1 cellular context compared by ENCODE assay signal in the genomic region with DNA sequence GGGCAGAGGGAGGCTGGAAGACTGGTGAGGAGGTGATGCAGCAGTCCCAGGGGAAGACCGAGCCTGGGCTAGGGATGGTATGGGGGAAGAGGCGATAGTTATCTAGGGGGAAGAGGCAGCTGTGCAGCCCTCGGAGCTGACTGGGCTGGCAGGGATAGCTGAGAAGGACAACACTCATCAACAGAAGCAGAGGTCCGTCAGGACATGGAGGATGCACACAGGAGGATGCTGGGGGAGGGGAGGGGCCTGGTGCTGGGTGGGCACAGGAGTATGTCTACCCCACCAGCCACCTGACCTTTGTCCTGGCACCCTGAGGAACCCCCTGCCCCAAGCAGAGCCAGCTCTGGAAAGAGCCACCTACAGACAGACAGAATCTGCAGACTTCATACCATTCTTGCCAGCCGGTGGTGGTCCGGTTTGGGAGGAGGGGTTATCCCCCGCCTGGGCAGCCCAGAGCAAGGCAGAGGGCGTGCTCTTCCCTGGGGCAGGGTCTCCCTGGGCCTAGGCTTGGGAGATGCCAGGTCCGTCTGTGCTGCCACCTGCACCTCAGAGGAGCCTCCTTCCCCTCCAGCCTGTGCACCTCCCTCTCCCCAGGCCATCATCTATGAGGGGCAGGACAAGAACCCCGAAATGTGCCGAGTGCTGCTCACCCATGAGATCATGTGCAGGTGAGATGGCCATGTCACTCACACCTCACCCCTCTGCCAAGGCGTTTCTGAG.
TF ChIP-seq lines count a peak whose summit lies in the region.

No MANE protein-coding gene starts in this region.

TF ChIP-seq in H1, 55 proteins besides CTCF, POLR2A, EP300 and RAD21:
- TF ChIP-seq SRF (IDR thresholded peaks at IDR 0.05; ENCODE audit: low read depth, low read length) (no peak), NANOG (IDR thresholded peaks at IDR 0.05; ENCODE audit: insufficient read depth, low read depth, low read length, poor library complexity, severe bottlenecking) (no peak), SIN3A (conservative IDR thresholded peaks at IDR 0.05 in 1 of 2, IDR thresholded peaks at IDR 0.05 in 1 of 2; ENCODE audit: low read depth in 1 of 2, low read length in 2 of 2) (no peak), USF2 (IDR thresholded peaks at IDR 0.05; ENCODE audit: low read length) (no peak), TCF12 (IDR thresholded peaks at IDR 0.05; ENCODE audit: low read depth, low read length) (no peak), SUZ12 (IDR thresholded peaks at IDR 0.05; ENCODE audit: low read length) (no peak), MAFK (IDR thresholded peaks at IDR 0.05; ENCODE audit: low read depth, low read length) (no peak), KDM5A (IDR thresholded peaks at IDR 0.05; ENCODE audit: low read length) (no peak), RBBP5 (IDR thresholded peaks at IDR 0.05; ENCODE audit: borderline replicate concordance, low read depth, low read length) (no peak), SP4 (IDR thresholded peaks at IDR 0.05; ENCODE audit: low read length) (no peak), POLR2AphosphoS5 (IDR thresholded peaks at IDR 0.05; ENCODE audit: low read depth, low read length) (no peak), SAP30 (IDR thresholded peaks at IDR 0.05; ENCODE audit: insufficient read depth, insufficient replicate concordance, low read length) (no peak), PHF8 (conservative IDR thresholded peaks at IDR 0.05; ENCODE audit: low read depth, low read length) (no peak), JUN (IDR thresholded peaks at IDR 0.05; ENCODE audit: low read depth, low read length) (no peak), CEBPB (IDR thresholded peaks at IDR 0.05; ENCODE audit: low read depth, low read length) (no peak), JUND (IDR thresholded peaks at IDR 0.05; ENCODE audit: low read length) (no peak), EZH2 (IDR thresholded peaks at IDR 0.05; ENCODE audit: low read depth, low read length, severe bottlenecking) (no peak), CBX8 (IDR thresholded peaks at IDR 0.05; ENCODE audit: borderline replicate concordance, low read depth, low read length) (no peak), ASH2L (IDR thresholded peaks at IDR 0.05; ENCODE audit: low read length) (no peak), RFX5 (IDR thresholded peaks at IDR 0.05; ENCODE audit: borderline replicate concordance, low read depth, low read length) (no peak)
